ENCODE assay signal across 8 cellular contexts in the genomic region with DNA sequence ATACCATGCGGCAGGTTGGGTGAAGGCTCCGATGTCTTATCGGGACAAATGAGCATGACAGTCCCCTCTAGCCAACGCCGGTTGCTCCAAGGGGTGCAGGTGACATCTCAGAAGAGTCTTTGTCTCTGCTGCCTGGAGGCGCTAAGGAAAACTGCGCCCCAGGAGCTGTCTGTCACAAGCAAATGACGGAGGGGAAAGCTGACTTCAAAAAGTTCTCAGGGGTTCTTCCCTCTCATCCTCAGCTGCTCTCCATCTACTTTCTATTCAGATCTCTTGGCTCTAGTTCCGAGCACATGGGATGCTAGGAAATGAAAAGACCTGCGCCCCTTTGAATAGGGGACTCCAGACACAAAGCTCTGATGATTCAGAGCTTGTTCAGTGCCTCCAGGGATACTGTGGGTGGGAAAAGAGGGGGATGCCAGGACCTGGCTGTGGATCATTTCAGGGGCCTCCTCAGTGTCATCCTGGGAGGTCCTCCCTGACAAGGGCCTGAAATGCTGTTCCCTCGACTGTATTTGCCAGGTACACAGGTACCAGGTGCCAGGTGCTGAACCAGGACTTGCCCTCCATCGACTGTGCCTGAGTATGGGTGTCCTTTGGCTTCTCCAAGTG.
A peak's percentile ranks its signal among the peaks of the same experiment; 100 is the strongest.
DNase-seq lines count a peak whose midpoint lies in the region; ATAC-seq and TF ChIP-seq lines count a peak whose summit lies in the region.

No MANE protein-coding gene starts in this region.

- no peak for DNase-seq in central memory CD8-positive, alpha-beta T cell (ENCODE audit: low spot score in 2 of 2)
- DNase-seq in NCI-H82 treated with DMSO at 0.1 percent for 48 hours (lab: John Stamatoyannopoulos, UW; ENCODE audit: unreplicated experiment) (no peak), SW480 (ENCODE audit: low spot score) (no peak)

- peaks cover 33% of the 10 kb centered on the region for H3K27me3 ChIP-seq in ACC112 (ENCODE audit: insufficient read depth, low read length)
- H3K27me3 ChIP-seq in KMS-11 (ENCODE audit: insufficient read depth, low read depth) = no peaks in the 10 kb centered on the region
- H3K27me3 ChIP-seq in mucosa of rectum (ENCODE audit: control insufficient read depth in 2 of 2, insufficient read depth in 2 of 2, low read length in 2 of 2) = no peaks in the 10 kb centered on the region

- H3K9me3 Mint-ChIP-seq in central memory CD8-positive, alpha-beta T cell = no peaks in the 10 kb centered on the region

- no peak overlapping the region; the same call in 1 of the 2 replicates for H3K9ac ChIP-seq in KMS-11
- peak overlapping the region; percentile 74 to 85 for H3K9ac ChIP-seq in mucosa of rectum (ENCODE audit: low read depth in 1 of 2, low read length in 2 of 2)

- H3K4me2 ChIP-seq in KMS-11 = peak overlapping the region; percentile 69

- H3K4me1 ChIP-seq in ACC112 (ENCODE audit: control insufficient read depth, insufficient read depth, low read length, unreplicated experiment) (peaks cover 3% of the 10 kb centered on the region), KMS-11 (ENCODE audit: low read depth, poor library complexity, severe bottlenecking) (peaks cover 19% of the 10 kb centered on the region), mucosa of rectum (ENCODE audit: control insufficient read depth in 2 of 2, insufficient read depth in 2 of 2, low read length in 2 of 2) (peaks cover 15 to 25% of the 10 kb centered on the region in 2 donors)

- H3K27ac ChIP-seq in ACC112 (ENCODE audit: low read depth, low read length) (no peak overlapping the region), KMS-11 (no peak overlapping the region), mucosa of rectum (ENCODE audit: low read depth in 2 of 2, low read length in 2 of 2) (peak overlapping the region; percentile 89 to 91)

- H3K27ac Mint-ChIP-seq in central memory CD8-positive, alpha-beta T cell (ENCODE audit: low read depth) = peak overlapping the region; percentile 71

- H3K4me3 Mint-ChIP-seq in central memory CD8-positive, alpha-beta T cell = peak overlapping the region; percentile 95

- peaks cover 5% of the 10 kb centered on the region for H3K36me3 Mint-ChIP-seq in central memory CD8-positive, alpha-beta T cell (ENCODE audit: insufficient read depth)

- H4K20me1 ChIP-seq in KMS-11 (ENCODE audit: insufficient read depth) = no peaks in the 10 kb centered on the region

- no peaks in the 10 kb centered on the region for H3K79me2 ChIP-seq in ACC112 (ENCODE audit: control insufficient read depth, insufficient read depth, low read length, unreplicated experiment)
- H3K79me2 ChIP-seq in KMS-11 (ENCODE audit: insufficient read depth, low read depth) = peaks cover 20% of the 10 kb centered on the region; the same call in 1 of the 2 replicates

- no peaks in the 10 kb centered on the region for H3K9me3 ChIP-seq in mucosa of rectum (ENCODE audit: control insufficient read depth in 2 of 2, low read length in 2 of 2)

- peak overlapping the region; percentile 33 for H2AFZ ChIP-seq in ACC112 (ENCODE audit: low read length, unreplicated experiment)
- peak overlapping the region; percentile 93 for H2AFZ ChIP-seq in KMS-11 (ENCODE audit: low read depth)

- no peak for TF ChIP-seq CTCF in KMS-11 (conservative IDR thresholded peaks at IDR 0.05; ENCODE audit: low read depth, low read length)

- H3K4me3 ChIP-seq in ACC112 (ENCODE audit: low read depth, low read length) (peak overlapping the region; percentile 74), KMS-11 (IDR thresholded peaks at IDR 0.05; ENCODE audit: insufficient read depth, low read depth, low read length) (no peak overlapping the region), mucosa of rectum (ENCODE audit: low read length in 2 of 2) (peak overlapping the region; percentile 87 to 95)

- H3K27me3 Mint-ChIP-seq in central memory CD8-positive, alpha-beta T cell = no peaks in the 10 kb centered on the region

- H3K36me3 ChIP-seq in ACC112 (ENCODE audit: insufficient read depth, low read length) (no peaks in the 10 kb centered on the region), KMS-11 (ENCODE audit: insufficient read depth) (no peaks in the 10 kb centered on the region), mucosa of rectum (ENCODE audit: control insufficient read depth in 2 of 2, insufficient read depth in 2 of 2, low read length in 2 of 2) (no peaks in the 10 kb centered on the region)

- no peak for ATAC-seq in central memory CD8-positive, alpha-beta T cell (replicated peaks; ENCODE audit: extremely low read depth, poor library complexity, severe bottlenecking)
- ATAC-seq in HG03280 (IDR thresholded peaks at IDR 0.05; ENCODE audit: unreplicated experiment) (no peak), GM18498 (IDR thresholded peaks at IDR 0.05; ENCODE audit: unreplicated experiment) (no peak)

- H3K4me1 Mint-ChIP-seq in central memory CD8-positive, alpha-beta T cell = peaks cover 46% of the 10 kb centered on the region

Comparison
In these comparisons a context has a peak if more than half of its experiments do, and no peak if none do; other contexts are left out.
1. H3K27ac ChIP-seq: peak in mucosa of rectum (2 of 2); none in ACC112 (single experiment) and KMS-11 (single experiment).